ENCODE assay signal across 27 cellular contexts in the genomic region with DNA sequence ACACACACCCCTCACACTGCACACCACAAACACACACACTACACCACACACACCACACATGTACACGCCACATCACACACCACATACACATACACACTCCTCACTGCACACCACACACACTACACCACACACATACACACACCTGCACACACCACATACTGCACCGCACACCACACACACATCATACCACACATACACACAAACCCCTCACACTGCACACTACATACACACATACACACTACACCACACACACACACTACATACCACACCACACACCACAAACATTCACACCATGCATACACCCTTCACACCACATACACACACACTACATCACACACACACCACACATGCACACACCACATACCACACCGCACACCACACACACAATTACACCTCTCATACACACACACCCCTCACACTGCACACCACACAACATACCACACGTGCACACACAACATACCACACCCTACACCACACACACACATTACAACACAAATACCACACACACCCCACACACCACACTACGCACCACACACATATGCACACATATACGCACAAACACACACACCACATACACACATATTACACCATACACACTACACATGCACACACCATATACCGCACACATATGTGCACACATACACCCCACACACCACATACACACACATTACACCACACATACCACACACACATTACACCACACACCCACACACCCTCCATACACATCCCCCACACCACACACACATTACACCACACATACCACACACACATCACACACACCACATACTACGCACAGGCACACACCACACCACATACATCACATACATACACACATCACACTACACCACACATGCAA. TPM values are rescaled to one million over a fixed set of nuclear protein-coding genes. Genes with fewer than 3 reads are reported as not detected.
DNase-seq lines count a peak whose midpoint lies in the region; TF ChIP-seq lines count a peak whose summit lies in the region.
"Had no signal": no experiment of that assay in that cellular context is flagged by ENCODE, and none has a peak within 500 bp of the region (broad histone marks: within the 10 kb centered on the region; RNA-seq: fewer than 3 reads in every experiment).

No MANE protein-coding gene starts in this region.

- peaks cover 0 to 1% (median 0%) of the 10 kb centered on the region in 3 experiments; a peak in 3 of 7 replicates for H3K36me3 Mint-ChIP-seq in H9 (ENCODE audit: insufficient read depth in 1 of 3, low read depth in 3 of 3)
- H3K36me3 Mint-ChIP-seq in brain = no peaks in the 10 kb centered on the region
- H3K36me3 Mint-ChIP-seq: CD14-positive monocyte, IgD-negative memory B cell had no signal

- H3K4me3 ChIP-seq in neuronal stem cell (ENCODE audit: low read length in 2 of 2) = peak overlapping the region in 1 of 2 donors; percentile 59
- H3K4me3 ChIP-seq: SJSA1 had no signal

- no peak overlapping the region; a peak in 1 of 5 replicates for H3K4me3 Mint-ChIP-seq in H9
- H3K4me3 Mint-ChIP-seq in brain = peak overlapping the region in 1 of 5 experiments; percentile 2
- H3K4me3 Mint-ChIP-seq: IgD-negative memory B cell had no signal

- H4K20me1 ChIP-seq in H9 (ENCODE audit: control insufficient read depth, insufficient read depth, insufficient read length) = peaks cover 3% of the 10 kb centered on the region

- H3K23ac ChIP-seq in H9 (ENCODE audit: insufficient read length, low read depth, low read length) (no peak overlapping the region), neuronal stem cell (ENCODE audit: low read depth, low read length, poor library complexity) (peak overlapping the region; percentile 92)

- H3K4me1 Mint-ChIP-seq in H9 = peaks cover 0 to 8% of the 10 kb centered on the region in 2 experiments; a peak in 2 of 4 replicates
- H3K4me1 Mint-ChIP-seq in brain = peaks cover 14% of the 10 kb centered on the region
- H3K4me1 Mint-ChIP-seq: CD14-positive monocyte had no signal

- H3K27ac Mint-ChIP-seq in H9 (no peak overlapping the region), brain (peak overlapping the region in 3 of 5 experiments; percentile 4 to 81 (median 79))
- H3K27ac Mint-ChIP-seq: IgD-negative memory B cell had no signal

- peaks cover 0 to 5% of the 10 kb centered on the region in 2 donors for H3K36me3 ChIP-seq in neuronal stem cell (replicated peaks in 1 of 2; ENCODE audit: control insufficient read depth in 2 of 2, insufficient read depth in 2 of 2, low read length in 2 of 2)
- H3K36me3 ChIP-seq: BE2C, SJSA1 had no signal

- H3K27me3 Mint-ChIP-seq in H9 (ENCODE audit: low read depth) = no peaks in the 10 kb centered on the region
- peaks cover 3% of the 10 kb centered on the region for H3K27me3 Mint-ChIP-seq in brain
- H3K27me3 Mint-ChIP-seq: IgD-negative memory B cell had no signal

- H3K27me3 ChIP-seq in H9 (ENCODE audit: insufficient read depth, low read length) (no peaks in the 10 kb centered on the region), neuronal stem cell (ENCODE audit: control insufficient read depth in 3 of 3, insufficient read depth in 3 of 3, low read depth in 1 of 3, low read length in 3 of 3) (peaks cover 0 to 4% (median 0%) of the 10 kb centered on the region in 3 experiments)
- H3K27me3 ChIP-seq: BE2C, SJSA1 had no signal

- peak overlapping the region; percentile 3 for H4K8ac ChIP-seq in H9 (replicated peaks; ENCODE audit: insufficient read length, low read depth, low read length)
- peak overlapping the region; percentile 5 for H4K8ac ChIP-seq in neuronal stem cell (ENCODE audit: low read depth, low read length)

- no peak overlapping the region for H2BK12ac ChIP-seq in H9 (ENCODE audit: insufficient read length, low read depth, low read length)
- H2BK12ac ChIP-seq in neuronal stem cell (ENCODE audit: low read length) = peak overlapping the region; percentile 87

- H3K27ac ChIP-seq in H9 (ENCODE audit: insufficient read length, low read depth, low read length) (no peak overlapping the region), neuronal stem cell (replicated peaks; ENCODE audit: low read length) (no peak overlapping the region)
- H3K27ac ChIP-seq: SJSA1 had no signal

- H2AFZ ChIP-seq in H9 (ENCODE audit: low read length) = no peak overlapping the region
- no peak overlapping the region for H2AFZ ChIP-seq in neuronal stem cell (ENCODE audit: low read length)

- no peak overlapping the region for H3T11ph ChIP-seq in H9 (ENCODE audit: low read length)

- TF ChIP-seq CTCF in H9 (conservative IDR thresholded peaks at IDR 0.05) (no peak), brain (conservative IDR thresholded peaks at IDR 0.05) (no peak)

- no peak overlapping the region for H4K91ac ChIP-seq in H9 (ENCODE audit: insufficient read length, low read depth, low read length)
- peak overlapping the region; percentile 87 for H4K91ac ChIP-seq in neuronal stem cell (ENCODE audit: low read depth, low read length, poor library complexity)

- no peaks in the 10 kb centered on the region for H3K23me2 ChIP-seq in H9 (ENCODE audit: insufficient read length, low read depth, low read length, poor library complexity, severe bottlenecking)

- H3K4me2 ChIP-seq in H9 (ENCODE audit: insufficient read depth, insufficient read length, low read length) (no peak overlapping the region), neuronal stem cell (ENCODE audit: insufficient read depth, low read length, poor library complexity, severe bottlenecking) (no peak overlapping the region)

- H3K79me1 ChIP-seq in H9 (ENCODE audit: insufficient read depth, low read depth, low read length, poor library complexity, severe bottlenecking) (no peaks in the 10 kb centered on the region), neuronal stem cell (ENCODE audit: low read depth, low read length) (peaks cover 7% of the 10 kb centered on the region)

- H3K4me1 ChIP-seq in H9 (ENCODE audit: insufficient read depth, low read length) (no peaks in the 10 kb centered on the region), neuronal stem cell (ENCODE audit: control insufficient read depth in 2 of 2, insufficient read depth in 1 of 2, low read depth in 1 of 2, low read length in 2 of 2) (peaks cover 9 to 17% of the 10 kb centered on the region in 2 donors)

- H2BK15ac ChIP-seq in H9 (ENCODE audit: low read depth, low read length) = no peak overlapping the region
- H2BK15ac ChIP-seq in neuronal stem cell (ENCODE audit: low read length) = no peak overlapping the region

- H2BK120ac ChIP-seq in H9 (ENCODE audit: low read depth, low read length, poor library complexity, severe bottlenecking) (no peak overlapping the region), neuronal stem cell (ENCODE audit: low read depth, low read length) (no peak overlapping the region)

- no peak overlapping the region for H2BK5ac ChIP-seq in H9 (ENCODE audit: insufficient read length, low read length)
- H2BK5ac ChIP-seq in neuronal stem cell (ENCODE audit: low read length) = no peak overlapping the region

- H3K9me3 ChIP-seq in H9 (ENCODE audit: control insufficient read depth, low read depth, low read length) = no peaks in the 10 kb centered on the region
- peaks cover 0 to 18% of the 10 kb centered on the region in 2 donors for H3K9me3 ChIP-seq in neuronal stem cell (replicated peaks in 1 of 2; ENCODE audit: control insufficient read depth in 2 of 2, insufficient read depth in 1 of 2, low read depth in 1 of 2, low read length in 2 of 2)
- H3K9me3 ChIP-seq: BE2C, SJSA1 had no signal

- no peak overlapping the region for H2BK20ac ChIP-seq in H9 (ENCODE audit: low read depth, low read length, poor library complexity, severe bottlenecking)

- H2AK5ac ChIP-seq in H9 (ENCODE audit: insufficient read length, low read length) = no peak overlapping the region
- H2AK5ac ChIP-seq in neuronal stem cell (ENCODE audit: low read depth, low read length) = no peak overlapping the region

- peak; percentile 4 for DNase-seq in activated CD4-positive, CD25-positive, alpha-beta regulatory T cell treated with anti-CD3 and anti-CD28 coated beads, Interleukin-2, amount 50 U/mL, for 72 hours
- no peak for DNase-seq in activated CD4-positive, CD25-positive, alpha-beta regulatory T cell (lab: John Stamatoyannopoulos, UW)
- DNase-seq in H9 (no peak), neuronal stem cell (ENCODE audit: low spot score) (no peak), NCI-H146 treated with DMSO at 0.1 percent for 48 hours (lab: John Stamatoyannopoulos, UW; ENCODE audit: unreplicated experiment) (no peak), NCI-H748 treated with DMSO at 0.1 percent for 48 hours (lab: John Stamatoyannopoulos, UW) (no peak), NCI-H526 treated with DMSO at 0.1 percent for 48 hours (lab: John Stamatoyannopoulos, UW) (no peak)
- DNase-seq: 8988T; ACHN; BE2C; Calu3; DMS153; DND-41; H7; NCI-H1048; NCI-H1417 treated with DMSO at 0.1 percent for 48 hours; NCI-H187 treated with DMSO at 0.1 percent for 48 hours; NCI-H2107; NCI-H524; NCI-H82; NK-92 treated with Interleukin-12 subunit alpha and Interleukin-12 subunit beta, amount 100 ng/mL, for 24 hours; Right ventricle myocardium superior; RPMI8226 had no signal

- H3K9ac ChIP-seq in H9 (ENCODE audit: extremely low read depth, insufficient read length, low read length) (no peak overlapping the region), neuronal stem cell (ENCODE audit: low read depth, low read length, poor library complexity) (peak overlapping the region; percentile 85)

- H3K9me3 Mint-ChIP-seq in H9 (peaks cover 4 to 16% of the 10 kb centered on the region in 2 experiments; a peak in 3 of 5 replicates), brain (peaks cover 0 to 5% (median 0%) of the 10 kb centered on the region in 5 experiments)
- H3K9me3 Mint-ChIP-seq: CD14-positive monocyte, IgD-negative memory B cell had no signal

- no peak overlapping the region for H3K4ac ChIP-seq in H9 (ENCODE audit: low read depth, low read length)
- no peak overlapping the region for H3K4ac ChIP-seq in neuronal stem cell (ENCODE audit: low read length)

- peak overlapping the region; percentile 5 for H4K5ac ChIP-seq in H9 (ENCODE audit: insufficient read length, low read depth, low read length)

- H3K56ac ChIP-seq in H9 (ENCODE audit: insufficient read length, low read depth, low read length) = no peak overlapping the region

- H3K14ac ChIP-seq in H9 (ENCODE audit: insufficient read depth, low read length) (no peak overlapping the region), neuronal stem cell (ENCODE audit: low read length) (peak overlapping the region; percentile 97)

- no peaks in the 10 kb centered on the region for H3K79me2 ChIP-seq in H9 (ENCODE audit: insufficient read depth, low read length)

- H3K18ac ChIP-seq in H9 (ENCODE audit: insufficient read length, low read depth, low read length) = no peak overlapping the region
- H3K18ac ChIP-seq in neuronal stem cell (ENCODE audit: low read length) = no peak overlapping the region

- 100% methylated on average over 8 of the region's 8 CpGs for WGBS in H9 (ENCODE audit: extremely low coverage, insufficient read length, low lambda C conversion rate)
- WGBS in neuronal stem cell (ENCODE audit: extremely low coverage in 2 of 2, insufficient read length in 2 of 2, insufficient replicate concordance in 1 of 2), 2 donors = 100% methylated on average over 1 to 7 of the region's 8 CpGs

RNA-seq across cellular contexts. Expression of a gene that starts 29.6 kb away (rescaled TPM):
- 0.68 and 0.83 TPM in 2 replicates for total RNA-seq in H9 (2021)
- 1.2 TPM for polyA plus RNA-seq in brain (ENCODE audit: insufficient read depth, low read depth, low replicate concordance)
- 0.26 TPM for polyA plus RNA-seq in neuronal stem cell (2013, experiment 1 of 2)
- 0.35 TPM for polyA plus RNA-seq in neuronal stem cell (2013, experiment 2 of 2)
- total RNA-seq: H7 had no signal
- polyA plus RNA-seq: IgD-negative memory B cell had no signal

RNA-seq across cellular contexts. Expression of a gene that starts 30.3 kb away (rescaled TPM):
- total RNA-seq in H9 (2021) = not detected in 2 replicates
- 7.1 TPM for polyA plus RNA-seq in brain (ENCODE audit: insufficient read depth, low read depth, low replicate concordance)
- 0.03 TPM for polyA plus RNA-seq in neuronal stem cell (2013, experiment 1 of 2)
- polyA plus RNA-seq in neuronal stem cell (2013, experiment 2 of 2) = 0.03 TPM
- total RNA-seq: H7, SJSA1 had no signal
- polyA plus RNA-seq: CD14-positive monocyte, IgD-negative memory B cell had no signal

RNA-seq across cellular contexts. Expression of a gene that starts 50.1 kb away (rescaled TPM):
- not detected in 2 replicates for total RNA-seq in H9 (2021)
- not detected for polyA plus RNA-seq in brain (ENCODE audit: insufficient read depth, low read depth, low replicate concordance)
- polyA plus RNA-seq in neuronal stem cell (2013, experiment 1 of 2) = not detected
- not detected for polyA plus RNA-seq in neuronal stem cell (2013, experiment 2 of 2)
- total RNA-seq: H7, Right ventricle myocardium superior, SJSA1 had no signal
- polyA plus RNA-seq: CD14-positive monocyte, IgD-negative memory B cell had no signal

Comparison
In these comparisons a context has a peak if more than half of its experiments do, and no peak if none do; other contexts are left out.
1. H3K27ac Mint-ChIP-seq: peak in brain (3 of 5); none in H9 (0 of 3).